Comparison of ENCODE assay signal across 19 cellular contexts in the genomic region with DNA sequence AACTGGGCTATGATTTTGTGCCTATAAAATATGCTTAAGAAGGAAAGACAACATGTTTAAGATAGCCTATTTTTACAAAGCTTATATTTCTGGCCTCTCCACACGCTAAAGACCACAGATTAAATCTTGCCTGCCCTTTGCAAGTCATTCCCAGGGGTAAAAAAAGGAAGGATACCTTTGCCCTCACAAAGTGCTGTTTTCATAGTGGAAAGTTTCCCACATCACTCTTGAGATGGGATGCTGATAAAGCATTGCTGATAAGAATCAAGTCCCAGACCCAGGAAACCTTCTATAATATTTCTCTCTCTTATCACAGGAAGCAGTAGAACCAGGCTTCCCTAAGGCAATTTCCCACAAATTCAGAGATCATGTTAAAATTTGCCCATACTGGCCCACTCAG. TPM values are rescaled to one million over a fixed set of nuclear protein-coding genes. Genes with fewer than 3 reads are reported as not detected.
DNase-seq lines count a peak whose midpoint lies in the region; ATAC-seq, FAIRE-seq and TF ChIP-seq lines count a peak whose summit lies in the region.
"Had no signal": no experiment of that assay in that cellular context is flagged by ENCODE, and none has a peak within 500 bp of the region (broad histone marks: within the 10 kb centered on the region; RNA-seq: fewer than 3 reads in every experiment).

No MANE protein-coding gene starts in this region.

- no peak for ATAC-seq in K562
- ATAC-seq in natural killer cell, result no peak

- no peak for TF ChIP-seq EP300 in K562 (IDR thresholded peaks at IDR 0.05; ENCODE audit: low read length)

- no peak for TF ChIP-seq CTCF in left ventricle myocardium inferior (IDR thresholded peaks at IDR 0.05; ENCODE audit: borderline replicate concordance)
- no peak for TF ChIP-seq CTCF in right atrium auricular region (IDR thresholded peaks at IDR 0.05)
- no peak for TF ChIP-seq CTCF in K562 (IDR thresholded peaks at IDR 0.05 in 2 of 3, conservative IDR thresholded peaks at IDR 0.05 in 1 of 3; ENCODE audit: insufficient read depth in 2 of 3, low read depth in 1 of 3, low read length in 3 of 3)
- TF ChIP-seq CTCF in natural killer cell (IDR thresholded peaks at IDR 0.05), result no peak
- TF ChIP-seq CTCF in esophagus squamous epithelium (IDR thresholded peaks at IDR 0.05), result no peak

- H2AFZ ChIP-seq in K562 (ENCODE audit: low read depth, low read length), result no peak overlapping the region

- no TSS peak for BruUV-seq in K562 (replicated peaks; lab: Mats Ljungman, UMichigan)

- 0% methylated on average over 1 of the region's 1 CpG for WGBS in K562 (ENCODE audit: insufficient coverage, low coverage, missing lambda C conversion rate)
- 75% methylated on average over 1 of the region's 1 CpG for WGBS in esophagus squamous epithelium, 2 donors

- no peaks in the 10 kb centered on the region for H3K79me2 ChIP-seq in K562 (ENCODE audit: control insufficient read depth, insufficient read depth, low read length)

- peaks cover 70 to 73% of the 10 kb centered on the region in 2 donors for H3K4me1 Mint-ChIP-seq in natural killer cell

- FAIRE-seq in K562 (lab: Jason Lieb, UNC), result no peak
- FAIRE-seq: H54 had no signal

- no peak for DNase-seq in left ventricle myocardium inferior
- no peak for DNase-seq in right atrium auricular region (ENCODE audit: low spot score)
- no peak for DNase-seq in K562 (ENCODE audit: extremely low read depth in 1 of 4, low spot score in 3 of 4)
- no peak for DNase-seq in natural killer cell
- DNase-seq in NCI-H82 treated with DMSO at 0.1 percent for 48 hours (lab: John Stamatoyannopoulos, UW; ENCODE audit: unreplicated experiment), result no peak
- no peak for DNase-seq in SHP77 treated with DMSO at 0.1 percent for 48 hours (lab: John Stamatoyannopoulos, UW)
- no peak for DNase-seq in esophagus squamous epithelium (lab: John Stamatoyannopoulos, UW)
- DNase-seq: DMS 273 treated with DMSO at 0.1 percent for 48 hours; DND-41; HFFc6; NCI-H1092 treated with DMSO at 0.1 percent for 48 hours; NCI-H146; NCI-H2171 treated with DMSO at 0.1 percent for 48 hours; NCI-H446; NK-92 treated with Interleukin-12 subunit alpha and Interleukin-12 subunit beta, amount 100 ng/mL, for 24 hours; Peyer's patch had no signal

- H3K4me1 ChIP-seq in left ventricle myocardium inferior, result peaks cover 19% of the 10 kb centered on the region
- H3K4me1 ChIP-seq in right atrium auricular region, result no peaks in the 10 kb centered on the region
- peaks cover 0 to 4% of the 10 kb centered on the region in 2 experiments; a peak in 3 of 5 replicates for H3K4me1 ChIP-seq in K562 (replicated peaks in 1 of 2; ENCODE audit: control insufficient read depth in 2 of 2, insufficient read depth in 2 of 2, low read length in 2 of 2)
- no peaks in the 10 kb centered on the region for H3K4me1 ChIP-seq in esophagus squamous epithelium

- H3K36me3 ChIP-seq in left ventricle myocardium inferior, result peaks cover 5% of the 10 kb centered on the region
- no peaks in the 10 kb centered on the region for H3K36me3 ChIP-seq in right atrium auricular region
- no peaks in the 10 kb centered on the region for H3K36me3 ChIP-seq in K562 (ENCODE audit: control insufficient read depth, insufficient read depth, low read length)
- peaks cover 0 to 6% (median 0%) of the 10 kb centered on the region in 3 donors for H3K36me3 ChIP-seq in esophagus squamous epithelium
- H3K36me3 ChIP-seq: Peyer's patch had no signal

- in situ Hi-C loops in K562 (cut with MboI), result no loop called here

- intact Hi-C loops in left ventricle myocardium inferior (cut with micrococcal nuclease) (no loop called here), K562 (cut with micrococcal nuclease) (no loop called here), natural killer cell (cut with micrococcal nuclease) (no loop called here), esophagus squamous epithelium (cut with DNase I) (no loop called here)

- H3K9me1 ChIP-seq in K562 (ENCODE audit: control insufficient read depth, insufficient read depth, low read length), result no peaks in the 10 kb centered on the region

- no peak overlapping the region for H3K4me3 ChIP-seq in left ventricle myocardium inferior
- H3K4me3 ChIP-seq in right atrium auricular region, result no peak overlapping the region
- H3K4me3 ChIP-seq in K562, result no peak overlapping the region
- H3K4me3 ChIP-seq in esophagus squamous epithelium, result no peak overlapping the region
- H3K4me3 ChIP-seq: Peyer's patch had no signal

- CTCF ChIA-PET in K562 (lab: Yijun Ruan, JAX; ENCODE audit: low intra/inter-chr PET ratio), result no interaction called here

- H3K9me3 ChIP-seq in left ventricle myocardium inferior (replicated peaks), result no peaks in the 10 kb centered on the region
- no peaks in the 10 kb centered on the region for H3K9me3 ChIP-seq in right atrium auricular region
- H3K9me3 ChIP-seq in K562 (replicated peaks; ENCODE audit: control insufficient read depth, insufficient read depth, low read depth, low read length), result no peaks in the 10 kb centered on the region
- no peaks in the 10 kb centered on the region for H3K9me3 ChIP-seq in esophagus squamous epithelium
- H3K9me3 ChIP-seq: Peyer's patch had no signal

- no peaks in the 10 kb centered on the region for H3K9me3 Mint-ChIP-seq in natural killer cell
- H3K9me3 Mint-ChIP-seq: HFFc6 had no signal

- H3K36me3 Mint-ChIP-seq in natural killer cell, result peaks cover 33% of the 10 kb centered on the region

- H3K27me3 ChIP-seq in left ventricle myocardium inferior (ENCODE audit: low read depth), result no peaks in the 10 kb centered on the region
- no peaks in the 10 kb centered on the region for H3K27me3 ChIP-seq in right atrium auricular region
- H3K27me3 ChIP-seq in K562 (ENCODE audit: control insufficient read depth in 2 of 2, insufficient read depth in 2 of 2, low read length in 2 of 2), result peaks cover 0 to 6% of the 10 kb centered on the region in 2 experiments; a peak in 2 of 5 replicates
- H3K27me3 ChIP-seq in esophagus squamous epithelium, result no peaks in the 10 kb centered on the region
- H3K27me3 ChIP-seq: Peyer's patch had no signal

- TF ChIP-seq RAD21 in K562 (CRISPR knock-in tag; conservative IDR thresholded peaks at IDR 0.05 in 1 of 2, IDR thresholded peaks at IDR 0.05 in 1 of 2), result no peak

- POLR2A ChIA-PET in K562 (lab: Yijun Ruan, JAX), result interaction anchor here (0.6 to 1.1 kb wide), 2 partner anchors 20 to 38 kb away, joined by 3 to 4 read pairs; no protein-coding TSS in a partner anchor

- peak overlapping the region; percentile 56 to 97 for H3K27ac Mint-ChIP-seq in natural killer cell
- H3K27ac Mint-ChIP-seq: HFFc6 had no signal

- peak overlapping the region; percentile 39 for H3K27ac ChIP-seq in left ventricle myocardium inferior (replicated peaks)
- no peak overlapping the region for H3K27ac ChIP-seq in right atrium auricular region
- no peak overlapping the region for H3K27ac ChIP-seq in K562 (ENCODE audit: extremely low read depth, low read depth, low read length)
- H3K27ac ChIP-seq in esophagus squamous epithelium, result no peak overlapping the region
- H3K27ac ChIP-seq: C4-2B, Peyer's patch had no signal

- no peak overlapping the region for H3K9ac ChIP-seq in K562 (ENCODE audit: insufficient read depth in 1 of 2, low read depth in 2 of 2, low read length in 2 of 2)

- 0 out of 2 replicates have a peak, but pooled peaks cover 4% of the 10 kb centered on the region for H4K20me1 ChIP-seq in K562 (replicated peaks; ENCODE audit: control insufficient read depth, insufficient read depth, low read length)

- TF ChIP-seq POLR2A in K562 (conservative IDR thresholded peaks at IDR 0.05) (no peak), esophagus squamous epithelium (IDR thresholded peaks at IDR 0.05) (no peak)

- H3K27me3 Mint-ChIP-seq in natural killer cell (ENCODE audit: low read depth in 2 of 2), result no peaks in the 10 kb centered on the region

- peak overlapping the region; percentile 64 for H3K4me3 Mint-ChIP-seq in natural killer cell
- H3K4me3 Mint-ChIP-seq: HFFc6 had no signal

- H3K4me2 ChIP-seq in K562 (ENCODE audit: insufficient read depth, low read length), result no peak overlapping the region

TF ChIP-seq in K562, 482 proteins besides CTCF, POLR2A, EP300 and RAD21:
- TF ChIP-seq MAFG (tag; conservative IDR thresholded peaks at IDR 0.05), result 0 out of 2 replicates have a peak, but pooled peaks have one; percentile 12
- 0 out of 2 replicates have a peak, but pooled peaks have one; percentile 4 for TF ChIP-seq NFE2 (IDR thresholded peaks at IDR 0.05; ENCODE audit: low read depth)
- TF ChIP-seq SIN3B (IDR thresholded peaks at IDR 0.05; ENCODE audit: low read depth), result no peak
TF ChIP-seq in K562: peak in this region for 2.

RNA-seq across cellular contexts. Expression of a gene that starts 56.5 kb away (rescaled TPM):
- total RNA-seq in left ventricle myocardium inferior, result 7.2 TPM
- 10 to 100 TPM in 1 of 2 donors, 1 to 10 TPM in 1; 6.4 to 13.5 TPM for total RNA-seq in right atrium auricular region
- total RNA-seq in K562 (2011; cell fraction: chromatin; rRNA removed; ENCODE audit: low replicate concordance), result not detected in 2 replicates
- total RNA-seq in K562 (2011; cell fraction: nucleolus; rRNA removed), result not detected in 2 replicates
- total RNA-seq in K562 (2011; cell fraction: nucleoplasm; rRNA removed), result not detected in 2 replicates
- not detected in 2 replicates for total RNA-seq in K562 (2014; rRNA removed)
- not detected in 2 replicates for total RNA-seq in K562 (2014; rRNA removed; fragmentation: Illumina TruSeq; extraction: Trizol)
- not detected in 2 replicates for total RNA-seq in K562 (2015; rRNA removed; fragmentation: Illumina TruSeq; extraction: Trizol)
- total RNA-seq in K562 (2021), result 0.13 TPM in 1 of 2 replicates, not detected in the other
- polyA plus RNA-seq in K562 (2011; rRNA removed), result not detected in 2 replicates
- polyA plus RNA-seq in K562 (2011; cell fraction: cytosol; rRNA removed), result not detected in 2 replicates
- polyA plus RNA-seq in K562 (2011; cell fraction: nucleus; rRNA removed), result not detected in 2 replicates
- not detected in 2 replicates for polyA plus RNA-seq in K562 (2012)
- not detected in 2 replicates for polyA plus RNA-seq in K562 (2014; fragmentation: Illumina TruSeq; extraction: Trizol)
- not detected for polyA plus RNA-seq in K562 (2014; fragmentation: Nextera tagmentation; extraction: Ambion mirVana)
- polyA plus RNA-seq in K562 (2014; rRNA removed), result not detected in 2 replicates
- polyA minus RNA-seq in K562 (2011; rRNA and poly(A)+ RNA removed), result not detected in 2 replicates
- polyA minus RNA-seq in K562 (2011; cell fraction: cytosol; rRNA and poly(A)+ RNA removed), result not detected in 2 replicates
- polyA minus RNA-seq in K562 (2011; cell fraction: nucleus; rRNA and poly(A)+ RNA removed), result not detected in 2 replicates
- 100 to 1,000 TPM; 202 to 302 (median 301) TPM for total RNA-seq in natural killer cell
- total RNA-seq in esophagus squamous epithelium, result 10 to 100 TPM in 2 of 4 donors, 1 to 10 TPM in 2; 5.7 to 22.5 (median 10.8) TPM
- total RNA-seq: G401 had no signal

Comparison
In these comparisons a context has a peak if more than half of its experiments do, and no peak if none do; other contexts are left out.
1. RNA of a gene that starts 56.5 kb away (total RNA-seq): 202 to 302 TPM in natural killer cell; 5.7 to 22.5 TPM in esophagus squamous epithelium, 6.4 to 13.5 TPM in right atrium auricular region, 7.2 TPM in left ventricle myocardium inferior (single experiment) and 0.13 TPM in K562; every median in the first group is over 4 times any median in the second.